In genomic region chr2:106919012-106919411, GRCh38 we compare ENCODE assay signal across 1 cellular context.
TF ChIP-seq lines count a peak whose summit lies in the region.

No MANE protein-coding gene starts in this region.

TF ChIP-seq in H1, 55 proteins besides CTCF, POLR2A, EP300 and RAD21:
- TF ChIP-seq CBX5 (IDR thresholded peaks at IDR 0.05; ENCODE audit: low read depth, low read length) (no peak), CBX8 (IDR thresholded peaks at IDR 0.05; ENCODE audit: borderline replicate concordance, low read depth, low read length) (no peak), KDM4A (IDR thresholded peaks at IDR 0.05; ENCODE audit: low read depth, low read length, severe bottlenecking) (no peak), FOSL1 (IDR thresholded peaks at IDR 0.05; ENCODE audit: insufficient read depth, low read depth, low read length) (no peak), TEAD4 (IDR thresholded peaks at IDR 0.05; ENCODE audit: low read depth, low read length) (no peak), CTBP2 (IDR thresholded peaks at IDR 0.05; ENCODE audit: borderline replicate concordance, insufficient read depth, insufficient read length, low read length) (no peak), USF2 (IDR thresholded peaks at IDR 0.05; ENCODE audit: low read length) (no peak), HDAC6 (IDR thresholded peaks at IDR 0.05; ENCODE audit: low read depth, low read length) (no peak), TCF12 (IDR thresholded peaks at IDR 0.05; ENCODE audit: low read depth, low read length) (no peak), ATF3 (IDR thresholded peaks at IDR 0.05; ENCODE audit: insufficient read depth, low read depth, low read length) (no peak), ASH2L (IDR thresholded peaks at IDR 0.05; ENCODE audit: low read length) (no peak)
